Comparison of ENCODE assay signal across 10 cellular contexts in genomic region chr2:73200281-73200680, GRCh38. TPM values are rescaled to one million over a fixed set of nuclear protein-coding genes. Genes with fewer than 3 reads are reported as not detected.
DNase-seq lines count a peak whose midpoint lies in the region; ATAC-seq, FAIRE-seq and TF ChIP-seq lines count a peak whose summit lies in the region.
"Not testable (repeated sequence)": the region's sequence is repeated elsewhere in the genome, so short reads cannot be mapped to it uniquely, and the experiment has no call there.
"Had no signal": no experiment of that assay in that cellular context is flagged by ENCODE, and none has a peak within 500 bp of the region (broad histone marks: within the 10 kb centered on the region; RNA-seq: fewer than 3 reads in every experiment).

No MANE protein-coding gene starts in this region.

- H4K20me1 ChIP-seq in astrocyte (ENCODE audit: insufficient read depth, low read length), result not testable (repeated sequence)

- not testable (repeated sequence) for H3K4me2 ChIP-seq in astrocyte (ENCODE audit: low read length)

- H3K4me1 Mint-ChIP-seq in activated CD4-positive, alpha-beta memory T cell treated with anti-CD3 and anti-CD28 coated beads for 36 hours (ENCODE audit: low read depth); astrocyte (ENCODE audit: low read depth, unreplicated experiment): not testable (repeated sequence)

- H3K27ac Mint-ChIP-seq in activated CD4-positive, alpha-beta memory T cell treated with anti-CD3 and anti-CD28 coated beads for 36 hours, result not testable (repeated sequence)
- peak overlapping the region; percentile 62 for H3K27ac Mint-ChIP-seq in astrocyte (ENCODE audit: unreplicated experiment)

- H3K9me3 Mint-ChIP-seq in activated CD4-positive, alpha-beta memory T cell treated with anti-CD3 and anti-CD28 coated beads for 36 hours; astrocyte (ENCODE audit: unreplicated experiment): not testable (repeated sequence)

- ATAC-seq in stimulated activated naive CD8-positive, alpha-beta T cell treated with anti-CD3 and anti-CD28 coated beads, Interleukin-15, Interleukin-2, amounts not matched to agents 100 U/mL and 50 U/mL, for 24 hours, result peak; percentile 31

- H3K36me3 ChIP-seq in astrocyte (ENCODE audit: insufficient read depth, low read length), result not testable (repeated sequence)

- not testable (repeated sequence) for H3K4me3 Mint-ChIP-seq in activated CD4-positive, alpha-beta memory T cell treated with anti-CD3 and anti-CD28 coated beads for 36 hours; astrocyte (ENCODE audit: unreplicated experiment)

- H3K36me3 Mint-ChIP-seq in activated CD4-positive, alpha-beta memory T cell treated with anti-CD3 and anti-CD28 coated beads for 36 hours; astrocyte (ENCODE audit: low read depth, unreplicated experiment): not testable (repeated sequence)

- POLR2A ChIA-PET in activated CD4-positive, alpha-beta memory T cell treated with anti-CD3 and anti-CD28 coated beads for 36 hours (lab: Charles Lee), result not testable (repeated sequence)

- intact Hi-C loops in activated CD4-positive, alpha-beta memory T cell treated with anti-CD3 and anti-CD28 coated beads for 36 hours (cut with micrococcal nuclease), result not testable (repeated sequence)

- not testable (repeated sequence) for H3K4me1 ChIP-seq in astrocyte (ENCODE audit: insufficient read depth, low read length)

- H3K27ac ChIP-seq in astrocyte (ENCODE audit: low read depth, low read length), result not testable (repeated sequence)

- H2AFZ ChIP-seq in astrocyte (ENCODE audit: low read depth, low read length), result not testable (repeated sequence)

- H3K27me3 Mint-ChIP-seq in activated CD4-positive, alpha-beta memory T cell treated with anti-CD3 and anti-CD28 coated beads for 36 hours, result peaks cover 39% of the 10 kb centered on the region
- H3K27me3 Mint-ChIP-seq in astrocyte (ENCODE audit: low read depth, unreplicated experiment), result peaks cover 57% of the 10 kb centered on the region

- DNase-seq in ELR (ENCODE audit: low read depth) (peak; percentile 65), RKO (ENCODE audit: low spot score) (peak; percentile 23), choroid plexus epithelial cell (ENCODE audit: low read depth) (peak; percentile 31), kidney tubule cell (ENCODE audit: low spot score) (peak; percentile 18)
- peak; percentile 24 for DNase-seq in activated CD4-positive, alpha-beta memory T cell treated with anti-CD3 and anti-CD28 coated beads for 36 hours
- not testable (repeated sequence) for DNase-seq in astrocyte (ENCODE audit: low read depth); stimulated activated naive CD8-positive, alpha-beta T cell treated with anti-CD3 and anti-CD28 coated beads, Interleukin-15, Interleukin-2, amounts not matched to agents 100 U/mL and 50 U/mL, for 24 hours

- TF ChIP-seq CTCF in astrocyte (IDR thresholded peaks at IDR 0.05; ENCODE audit: insufficient read depth, low read depth, low read length); choroid plexus epithelial cell (conservative IDR thresholded peaks at IDR 0.05; ENCODE audit: low read depth, low read length): not testable (repeated sequence)

- FAIRE-seq in astrocyte (lab: Jason Lieb, UNC), result not testable (repeated sequence)

- peaks cover 62% of the 10 kb centered on the region for H3K27me3 ChIP-seq in astrocyte (ENCODE audit: insufficient read depth, low read length)

- not testable (repeated sequence) for H3K9ac ChIP-seq in astrocyte (ENCODE audit: low read length)

- H3K9me3 ChIP-seq in astrocyte (ENCODE audit: insufficient read depth, low read depth, low read length), result not testable (repeated sequence)

- CTCF ChIA-PET in activated CD4-positive, alpha-beta memory T cell treated with anti-CD3 and anti-CD28 coated beads for 36 hours (lab: Charles Lee), result interaction anchor here (1.7 kb wide), 1 partner anchor 23 kb away, joined by 6 read pairs; no protein-coding TSS in a partner anchor

- not testable (repeated sequence) for H3K79me2 ChIP-seq in astrocyte (ENCODE audit: insufficient read depth, low read length)

- not testable (repeated sequence) for H3K4me3 ChIP-seq in astrocyte (ENCODE audit: insufficient read depth, low read depth, low read length); choroid plexus epithelial cell (ENCODE audit: low read depth, low read length)

RNA-seq across cellular contexts. Expression of gene NOTO, which starts 2.1 kb away (rescaled TPM):
- not detected for total RNA-seq in activated CD4-positive, alpha-beta memory T cell treated with anti-CD3 and anti-CD28 coated beads for 36 hours
- not detected in 2 replicates for total RNA-seq in astrocyte
- total RNA-seq: B cell; CD4-positive, alpha-beta T cell; HT-29 had no signal

RNA-seq across cellular contexts. Expression of gene SMYD5, which starts 13.8 kb away (rescaled TPM):
- total RNA-seq in activated CD4-positive, alpha-beta memory T cell treated with anti-CD3 and anti-CD28 coated beads for 36 hours, result 10 to 100 TPM; 40.0 to 42.0 TPM
- total RNA-seq in astrocyte, result 12.8 and 14.5 TPM in 2 replicates

RNA-seq across cellular contexts. Expression of gene PRADC1, which starts 32.8 kb away (rescaled TPM):
- total RNA-seq in activated CD4-positive, alpha-beta memory T cell treated with anti-CD3 and anti-CD28 coated beads for 36 hours, result 10 to 100 TPM; 12.9 to 13.6 TPM
- total RNA-seq in astrocyte, result 13.1 and 16.7 TPM in 2 replicates

RNA-seq across cellular contexts. Expression of gene CCT7, which starts 33.8 kb away (rescaled TPM):
- total RNA-seq in activated CD4-positive, alpha-beta memory T cell treated with anti-CD3 and anti-CD28 coated beads for 36 hours, result 100 to 1,000 TPM; 499 to 541 TPM
- 315 and 359 TPM in 2 replicates for total RNA-seq in astrocyte
